29 cellular contexts compared by ENCODE assay signal in the genomic region with DNA sequence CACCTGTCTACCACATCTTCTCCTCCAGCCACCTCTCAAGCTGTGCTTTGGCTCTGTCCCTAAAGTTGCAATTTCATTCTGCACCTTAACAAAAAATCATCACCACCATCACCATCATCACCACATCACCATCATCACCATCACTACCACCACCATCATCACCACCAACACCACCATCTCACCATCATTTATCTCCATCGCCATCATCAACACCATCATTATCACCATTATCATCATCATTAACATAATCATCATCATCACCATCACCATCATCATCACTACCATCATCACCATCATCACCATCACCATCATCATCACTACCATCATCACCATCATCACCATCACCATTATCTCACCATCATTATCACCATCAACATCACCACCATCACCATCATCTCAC.
"Had no signal": no experiment of that assay in that cellular context is flagged by ENCODE, and none has a peak within 500 bp of the region (broad histone marks: within the 10 kb centered on the region; RNA-seq: fewer than 3 reads in every experiment).

No MANE protein-coding gene starts in this region.

- H3K36me3 ChIP-seq: adrenal gland, cardiac muscle cell, colonic mucosa, esophagus muscularis mucosa, gastrocnemius medialis, heart left ventricle had no signal

- H3K9me3 ChIP-seq: adrenal gland, body of pancreas, colonic mucosa, esophagus muscularis mucosa, gastrocnemius medialis, heart left ventricle had no signal

- FAIRE-seq: endometrium had no signal

- ATAC-seq: activated CD4-positive, alpha-beta T cell treated with anti-CD3 and anti-CD28 coated beads for 36 hours; activated CD8-positive, alpha-beta memory T cell treated with anti-CD3 and anti-CD28 coated beads, Interleukin-2, amount 10 ng/mL, durations not matched to agents 7 days and 5 days; activated CD8-positive, alpha-beta T cell treated with anti-CD3 and anti-CD28 coated beads, Interleukin-2, amount 10 ng/mL, durations not matched to agents 7 days and 5 days; activated naive CD8-positive, alpha-beta T cell treated with anti-CD3 and anti-CD28 coated beads, Interleukin-2, amount 50 U/mL, for 24 hours; body of pancreas; foreskin keratinocyte; gastrocnemius medialis; heart left ventricle had no signal

- H3K4me3 ChIP-seq: adrenal gland, body of pancreas, cardiac muscle cell, colonic mucosa, esophagus muscularis mucosa, gastrocnemius medialis, heart left ventricle had no signal

- H3K27me3 ChIP-seq: adrenal gland, body of pancreas, cardiac muscle cell, colonic mucosa, esophagus muscularis mucosa, foreskin keratinocyte, gastrocnemius medialis, heart left ventricle had no signal

- H3K27ac ChIP-seq: adrenal gland, body of pancreas, cardiac muscle cell, colonic mucosa, esophagus muscularis mucosa, foreskin keratinocyte, gastrocnemius medialis, heart left ventricle had no signal

- H3K4me1 ChIP-seq: adrenal gland, body of pancreas, colonic mucosa, esophagus muscularis mucosa, foreskin keratinocyte, gastrocnemius medialis, heart left ventricle had no signal

- DNase-seq: activated CD4-positive, alpha-beta memory T cell treated with anti-CD3 and anti-CD28 coated beads for 36 hours; activated CD4-positive, alpha-beta T cell treated with anti-CD3 and anti-CD28 coated beads for 36 hours; activated CD4-positive, alpha-beta T cell treated with anti-CD3 and anti-CD28 coated beads, Interleukin-2, amount 10 ng/mL, durations not matched to agents 24 days and 14 days; activated CD4-positive, CD25-positive, alpha-beta regulatory T cell; activated CD4-positive, CD25-positive, alpha-beta regulatory T cell treated with anti-CD3 and anti-CD28 coated beads, Interleukin-2, amount 50 U/mL, for 72 hours; activated CD8-positive, alpha-beta memory T cell treated with anti-CD3 and anti-CD28 coated beads, Interleukin-2, amount 10 ng/mL, durations not matched to agents 7 days and 5 days; activated CD8-positive, alpha-beta memory T cell treated with anti-CD3 and anti-CD28 coated beads, Interleukin-2, amount 50 U/mL, for 4 hours; activated CD8-positive, alpha-beta T cell treated with anti-CD3 and anti-CD28 coated beads, Interleukin-2, amount 10 ng/mL, durations not matched to agents 7 days and 5 days; activated naive CD4-positive, alpha-beta T cell treated with anti-CD3 and anti-CD28 coated beads for 36 hours; activated naive CD8-positive, alpha-beta T cell treated with anti-CD3 and anti-CD28 coated beads for 36 hours; activated naive CD8-positive, alpha-beta T cell treated with anti-CD3 and anti-CD28 coated beads, Interleukin-2, amount 50 U/mL, for 24 hours; activated T-cell treated with anti-CD3 and anti-CD28 coated beads, Interleukin-2, amount 50 U/mL, for 1 hour; activated T-cell treated with anti-CD3 and anti-CD28 coated beads, Interleukin-2, amount 50 U/mL, for 48 hours; adrenal gland; amygdala; aorta; body of pancreas; central memory CD4-positive, alpha-beta T cell; cerebellar nuclear complex; colonic mucosa; effector CD8-positive, alpha-beta T cell; foreskin keratinocyte; gastrocnemius medialis; glutamatergic neuron; heart left ventricle; T1000 had no signal
